Comparison of ENCODE assay signal across 1 cellular context in the genomic region with DNA sequence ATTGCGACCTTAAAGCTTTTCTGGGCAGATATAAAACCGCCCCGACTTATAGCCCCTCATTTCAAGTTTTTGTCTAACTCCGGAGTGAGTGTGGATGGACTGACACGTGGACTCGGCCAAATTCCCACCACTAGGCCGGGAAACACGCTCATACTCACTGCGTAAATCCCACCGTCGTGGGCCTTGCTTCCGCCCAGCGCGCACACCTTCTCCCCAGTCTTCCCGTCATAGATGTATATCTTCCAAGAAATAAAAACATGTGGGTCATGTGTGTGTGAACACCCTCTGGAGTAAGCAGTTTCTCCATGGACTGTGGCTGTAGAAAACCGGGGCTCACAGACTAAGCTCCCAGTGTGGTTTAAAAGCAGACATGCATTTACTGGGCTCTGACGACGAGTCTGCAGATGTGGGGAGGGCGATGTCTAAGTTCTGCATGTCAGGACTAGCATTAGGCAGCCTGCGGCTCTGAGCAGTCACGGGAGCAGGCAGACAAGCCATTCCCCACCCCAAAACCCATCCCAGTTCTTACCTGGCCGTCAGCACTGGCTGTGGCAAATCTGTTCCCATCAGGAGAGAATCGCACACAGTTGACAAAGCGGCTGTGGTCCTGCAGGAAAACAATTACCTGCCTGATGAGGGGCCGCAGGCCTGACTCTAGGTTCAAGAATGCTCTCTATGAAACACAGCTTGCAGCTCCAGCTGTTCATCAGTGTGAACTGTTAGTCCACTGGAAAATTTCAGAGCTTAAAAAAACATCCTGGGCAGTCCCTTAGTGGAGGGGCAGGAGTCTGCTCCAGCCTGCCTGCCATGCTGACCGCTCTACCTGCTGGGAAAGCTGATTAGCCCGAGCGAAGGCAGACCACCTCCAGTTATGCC.
TF ChIP-seq lines count a peak whose summit lies in the region.

No MANE protein-coding gene starts in this region.

TF ChIP-seq in endothelial cell of umbilical vein, 7 proteins besides CTCF, POLR2A, EP300 and RAD21 (continued from another document):
- TF ChIP-seq MYC (IDR thresholded peaks at IDR 0.05; ENCODE audit: low read depth, low read length), result no peak
